In the genomic region with DNA sequence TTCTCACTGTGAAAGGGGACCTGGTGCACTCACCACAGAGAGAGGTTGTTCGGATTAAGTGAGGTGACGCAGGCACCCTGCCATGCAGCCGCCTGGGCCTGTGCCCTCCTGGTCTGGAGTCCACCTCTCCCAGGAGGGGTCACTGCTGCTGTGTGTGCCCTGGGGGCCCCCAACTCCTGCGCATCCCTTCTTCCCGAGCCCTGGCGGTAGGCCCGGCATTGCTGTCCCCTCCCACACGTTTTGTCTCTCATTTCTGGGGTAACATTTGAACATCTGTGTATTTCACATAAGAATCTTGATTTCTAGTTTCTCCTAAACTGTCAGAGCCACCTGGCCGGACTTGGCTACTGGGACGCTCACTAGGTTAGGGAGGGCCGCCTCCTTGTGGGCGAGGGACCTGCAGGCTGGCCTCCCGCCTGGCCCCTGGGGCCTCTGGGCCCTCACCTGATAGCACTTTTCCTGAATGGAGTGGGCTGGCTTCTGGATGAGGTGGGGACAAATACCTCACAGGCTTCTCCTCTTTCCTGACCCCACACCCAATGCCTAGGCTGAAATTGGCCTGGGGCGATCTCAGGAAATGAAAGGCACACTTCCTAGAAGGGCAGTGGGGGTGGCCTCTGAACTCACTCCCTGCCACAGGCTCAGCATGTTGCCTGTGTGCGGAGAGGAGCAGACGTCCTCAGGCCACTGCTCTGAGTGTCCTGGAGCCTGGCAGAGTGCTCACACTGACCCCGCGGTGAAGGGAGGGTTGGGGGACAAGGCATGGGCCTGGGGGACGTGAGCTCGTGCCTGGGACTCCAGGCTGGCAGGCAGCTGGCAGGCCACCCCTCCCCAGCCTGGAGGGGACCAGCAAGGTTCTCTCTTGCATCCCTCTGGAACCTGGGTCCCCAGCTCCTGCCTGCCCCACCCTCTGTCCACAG, we compare ENCODE assay signal across 12 cellular contexts.
"Had no signal": no experiment of that assay in that cellular context is flagged by ENCODE, and none has a peak within 500 bp of the region (broad histone marks: within the 10 kb centered on the region; RNA-seq: fewer than 3 reads in every experiment).

No MANE protein-coding gene starts in this region.

- ATAC-seq: activated T-helper 17 cell treated with anti-CD3 and anti-CD28 coated beads, Interleukin-2, amount 50 U/mL, for 72 hours; effector memory CD8-positive, alpha-beta T cell; left colon; natural killer cell treated with Interleukin-12 subunit alpha and Interleukin-12 subunit beta and Interleukin-15 and Interleukin-18, amount 100 ng/mL, for 72 hours had no signal

- H3K4me3 ChIP-seq: stomach, thoracic aorta had no signal

- H3K36me3 ChIP-seq: stomach, thoracic aorta had no signal

- DNase-seq: activated CD4-positive, alpha-beta T cell treated with anti-CD3 and anti-CD28 coated beads for 4 hours; activated naive CD4-positive, alpha-beta T cell treated with anti-CD3 and anti-CD28 coated beads, Interleukin-2, amount 10 ng/mL, durations not matched to agents 7 days and 5 days; activated T-cell treated with anti-CD3 and anti-CD28 coated beads for 4 hours; effector memory CD8-positive, alpha-beta T cell; hypothalamus; left colon; stomach; T-helper 9 cell had no signal

- H3K9me3 ChIP-seq: stomach, thoracic aorta had no signal

- H3K27ac ChIP-seq: stomach, thoracic aorta, VCaP had no signal
